11 cellular contexts compared by ENCODE assay signal in genomic region chr19:45448887-45449299, GRCh38. TPM values are rescaled to one million over a fixed set of nuclear protein-coding genes. Genes with fewer than 3 reads are reported as not detected.
DNase-seq lines count a peak whose midpoint lies in the region; ATAC-seq and TF ChIP-seq lines count a peak whose summit lies in the region.
"Had no signal": no experiment of that assay in that cellular context is flagged by ENCODE, and none has a peak within 500 bp of the region (broad histone marks: within the 10 kb centered on the region; RNA-seq: fewer than 3 reads in every experiment).

No MANE protein-coding gene starts in this region.

- H3K36me3 Mint-ChIP-seq in T-cell (no peaks in the 10 kb centered on the region), endothelial cell (ENCODE audit: low read depth, unreplicated experiment) (peaks cover 11% of the 10 kb centered on the region)

- peak overlapping the region; percentile 57 to 95 (median 59) for H3K4me3 Mint-ChIP-seq in T-cell
- peak overlapping the region; percentile 69 for H3K4me3 Mint-ChIP-seq in endothelial cell (ENCODE audit: unreplicated experiment)

- DNase-seq in NCI-H2171 treated with DMSO at 0.1 percent for 48 hours (lab: John Stamatoyannopoulos, UW): peak; percentile 17
- no peak for DNase-seq in NCI-H2171 (lab: John Stamatoyannopoulos, UW)
- DNase-seq in T-cell: no peak
- no peak for DNase-seq in endothelial cell (ENCODE audit: low spot score)
- no peak for DNase-seq in activated CD4-positive, CD25-positive, alpha-beta regulatory T cell (lab: John Stamatoyannopoulos, UW)
- DNase-seq: activated effector memory CD4-positive, alpha-beta T cell treated with Interleukin-2 at 50 U/mL for 16 hours; NCI-H446; stimulated activated CD4-positive, alpha-beta T cell treated with anti-CD3 and anti-CD28 coated beads, Interleukin-2, amount 100 ng/mL, for 48 hours had no signal

- no peak for TF ChIP-seq CTCF in endothelial cell (IDR thresholded peaks at IDR 0.05; ENCODE audit: unreplicated experiment)

- H3K4me1 Mint-ChIP-seq in T-cell (peaks cover 57 to 65% (median 60%) of the 10 kb centered on the region in 3 donors), endothelial cell (ENCODE audit: unreplicated experiment) (peaks cover 41% of the 10 kb centered on the region)

- H3K27ac ChIP-seq in skin epidermis: peak overlapping the region; percentile 38 to 99 (median 96)

- peak overlapping the region in 5 of 7 experiments; percentile 40 to 64 (median 51) for H3K4me3 ChIP-seq in skin epidermis

- ATAC-seq in T-cell (replicated peaks in 1 of 4) (no peak), HG03135 (IDR thresholded peaks at IDR 0.05; ENCODE audit: unreplicated experiment) (no peak), GM18873 (IDR thresholded peaks at IDR 0.05; ENCODE audit: low FRiP score, unreplicated experiment) (no peak)

- H3K9me3 Mint-ChIP-seq in T-cell (no peaks in the 10 kb centered on the region), endothelial cell (ENCODE audit: unreplicated experiment) (no peaks in the 10 kb centered on the region)

- H3K27me3 Mint-ChIP-seq in T-cell: no peaks in the 10 kb centered on the region
- H3K27me3 Mint-ChIP-seq in endothelial cell (ENCODE audit: unreplicated experiment): peaks cover 49% of the 10 kb centered on the region

- peak overlapping the region; percentile 82 to 84 for H3K27ac Mint-ChIP-seq in T-cell
- H3K27ac Mint-ChIP-seq in endothelial cell (ENCODE audit: unreplicated experiment): peak overlapping the region; percentile 91

- POLR2A ChIA-PET in T-cell (lab: Charles Lee): interaction anchor here in 1 of 2 donors (3.0 kb wide), 1 partner anchor 20 kb away, joined by 30 read pairs; the partner anchor contains the start of gene FOSB

- CTCF ChIA-PET in T-cell (lab: Charles Lee): interaction anchor here in 1 of 2 donors (0.9 to 1.9 kb wide), 2 partner anchors 20 to 30 kb away, joined by 3 to 9 read pairs; no protein-coding TSS in a partner anchor

RNA-seq across cellular contexts. Expression of gene FOSB, which starts 18.9 kb away (rescaled TPM):
- total RNA-seq in T-cell (1,000 to 10,000 TPM in 1 of 5 donors, 100 to 1,000 TPM in 1, 10 to 100 TPM in 1, 1 to 10 TPM in 2; 6.7 to 1,173 (median 10.4) TPM), endothelial cell (ENCODE audit: unreplicated experiment) (64.2 TPM)

RNA-seq across cellular contexts. Expression of gene ERCC1, which starts 25.2 kb away (rescaled TPM):
- total RNA-seq in T-cell: 10 to 100 TPM; 41.7 to 55.4 (median 51.6) TPM
- total RNA-seq in endothelial cell (ENCODE audit: unreplicated experiment): 62.8 TPM

RNA-seq across cellular contexts. Expression of gene POLR1G, which starts 42.4 kb away (rescaled TPM):
- total RNA-seq in T-cell (1 to 10 TPM in 3 of 5 donors, under 1 TPM in 2; 0.82 to 6.2 (median 5.0) TPM), endothelial cell (ENCODE audit: unreplicated experiment) (4.4 TPM)

RNA-seq across cellular contexts. Expression of gene PPP1R13L, which starts 44.0 kb away (rescaled TPM):
- total RNA-seq in T-cell (10 to 100 TPM in 4 of 5 donors, 1 to 10 TPM in 1; 7.9 to 15.7 (median 12.5) TPM), endothelial cell (ENCODE audit: unreplicated experiment) (13.2 TPM)

RNA-seq across cellular contexts. Expression of gene RTN2, which starts 48.0 kb away (rescaled TPM):
- total RNA-seq in T-cell (1 to 10 TPM; 1.7 to 2.5 (median 2.2) TPM), endothelial cell (ENCODE audit: unreplicated experiment) (25.3 TPM)
